Comparison of ENCODE assay signal across 1 cellular context in the genomic region with DNA sequence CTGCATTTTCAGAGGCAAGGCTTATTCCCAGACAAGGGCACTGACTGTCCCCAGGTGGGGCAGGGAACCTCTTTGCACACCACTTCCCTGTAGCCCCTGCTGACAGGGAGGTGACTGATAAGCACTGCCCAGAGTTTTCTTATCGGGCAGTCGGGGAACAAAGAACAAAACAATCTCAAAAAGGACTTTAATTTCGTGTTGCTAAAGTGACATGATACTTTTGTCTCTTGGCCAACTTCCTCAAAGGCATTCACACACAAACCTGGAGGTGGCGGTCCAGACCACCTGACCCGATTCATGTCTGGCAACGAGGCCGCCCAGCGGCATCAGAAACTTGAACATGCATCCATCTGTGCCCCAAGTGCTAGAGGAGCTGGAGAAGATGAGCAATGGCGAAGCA.
TF ChIP-seq lines count a peak whose summit lies in the region.

No MANE protein-coding gene starts in this region.

TF ChIP-seq in IMR-90, 13 proteins besides CTCF, POLR2A, EP300 and RAD21 (continued from another document):
- TF ChIP-seq NFE2L2 (IDR thresholded peaks at IDR 0.05; ENCODE audit: low read depth, low read length), result no peak
- TF ChIP-seq RCOR1 (IDR thresholded peaks at IDR 0.05; ENCODE audit: insufficient replicate concordance, low read length), result no peak
